ENCODE assay signal across 8 cellular contexts in the genomic region with DNA sequence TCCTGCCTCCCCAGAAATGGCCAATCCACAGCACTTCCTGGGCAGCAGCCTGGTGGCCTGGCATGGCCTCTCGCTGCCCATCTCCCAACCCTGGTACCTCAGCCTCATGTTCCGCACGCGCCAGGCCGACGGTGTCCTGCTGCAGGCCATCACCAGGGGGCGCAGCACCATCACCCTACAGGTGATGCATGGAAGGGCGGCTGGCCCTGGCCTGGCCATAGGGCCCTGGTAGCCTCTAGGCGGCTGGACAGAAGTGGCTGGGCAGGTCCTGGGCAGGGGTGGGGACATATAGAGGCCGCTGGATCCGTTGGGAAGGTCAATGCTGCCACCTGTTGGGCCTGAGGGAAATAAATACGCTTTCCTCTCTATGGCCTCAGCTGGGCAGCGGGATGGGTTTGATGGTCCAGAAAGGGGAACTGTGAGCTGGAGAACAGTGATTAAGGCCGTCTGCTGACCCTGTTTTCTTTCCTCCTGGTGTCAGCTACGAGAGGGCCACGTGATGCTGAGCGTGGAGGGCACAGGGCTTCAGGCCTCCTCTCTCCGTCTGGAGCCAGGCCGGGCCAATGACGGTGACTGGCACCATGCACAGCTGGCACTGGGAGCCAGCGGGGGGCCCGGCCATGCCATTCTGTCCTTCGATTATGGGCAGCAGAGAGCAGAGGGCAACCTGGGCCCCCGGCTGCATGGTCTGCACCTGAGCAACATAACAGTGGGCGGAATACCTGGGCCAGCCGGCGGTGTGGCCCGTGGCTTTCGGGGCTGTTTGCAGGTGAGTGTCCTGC. TPM values are rescaled to one million over a fixed set of nuclear protein-coding genes. Genes with fewer than 3 reads are reported as not detected.
DNase-seq lines count a peak whose midpoint lies in the region; ATAC-seq and TF ChIP-seq lines count a peak whose summit lies in the region.

No MANE protein-coding gene starts in this region.

- no peaks in the 10 kb centered on the region for H3K27me3 Mint-ChIP-seq in H9 (ENCODE audit: low read depth)
- no peaks in the 10 kb centered on the region for H3K27me3 Mint-ChIP-seq in activated CD4-positive, alpha-beta T cell treated with anti-CD3 and anti-CD28 coated beads, Interleukin-2, amount 10 ng/mL, durations not matched to agents 7 days and 5 days

- no peak overlapping the region for H3K18ac ChIP-seq in H9 (ENCODE audit: insufficient read length, low read depth, low read length)

- H3K79me2 ChIP-seq in H9 (ENCODE audit: insufficient read depth, low read length): no peaks in the 10 kb centered on the region

- H3K27ac Mint-ChIP-seq in H9: no peak overlapping the region; a peak in 2 of 7 replicates
- H3K27ac Mint-ChIP-seq in activated CD4-positive, alpha-beta T cell treated with anti-CD3 and anti-CD28 coated beads, Interleukin-2, amount 10 ng/mL, durations not matched to agents 7 days and 5 days: no peak overlapping the region

- H4K8ac ChIP-seq in H9 (replicated peaks; ENCODE audit: insufficient read length, low read depth, low read length): no peak overlapping the region

- no peaks in the 10 kb centered on the region; the same call in 1 of the 2 replicates for H3K4me1 ChIP-seq in H9 (ENCODE audit: insufficient read depth, low read length)
- peaks cover 0 to 8% of the 10 kb centered on the region in 2 donors for H3K4me1 ChIP-seq in left lung

- no peak overlapping the region for H4K5ac ChIP-seq in H9 (ENCODE audit: insufficient read length, low read depth, low read length)

- H2BK15ac ChIP-seq in H9 (ENCODE audit: low read depth, low read length): no peak overlapping the region; the same call in 1 of the 2 replicates

- WGBS in H9 (ENCODE audit: extremely low coverage, insufficient read length, low lambda C conversion rate): no CpG with 5 or more reads among the region's 29 CpGs

- H3K9me3 ChIP-seq in H9 (ENCODE audit: control insufficient read depth, low read depth, low read length) (no peaks in the 10 kb centered on the region), left lung (no peaks in the 10 kb centered on the region)

- no peak overlapping the region for H4K91ac ChIP-seq in H9 (ENCODE audit: insufficient read length, low read depth, low read length)

- no peak overlapping the region for H3K4me2 ChIP-seq in H9 (ENCODE audit: insufficient read depth, insufficient read length, low read length)

- no peaks in the 10 kb centered on the region for H3K23me2 ChIP-seq in H9 (ENCODE audit: insufficient read length, low read depth, low read length, poor library complexity, severe bottlenecking)

- no peak overlapping the region for H2AK5ac ChIP-seq in H9 (ENCODE audit: insufficient read length, low read length)

- H3K27me3 ChIP-seq in H9 (ENCODE audit: insufficient read depth, low read length) (no peaks in the 10 kb centered on the region), left lung (no peaks in the 10 kb centered on the region)

- DNase-seq in Daoy (ENCODE audit: low read depth): peak; percentile 93
- peak; percentile 98 for DNase-seq in H9
- DNase-seq in NCI-H146 treated with DMSO at 0.1 percent for 48 hours (lab: John Stamatoyannopoulos, UW; ENCODE audit: unreplicated experiment): peak; percentile 78
- DNase-seq in activated CD4-positive, alpha-beta T cell treated with anti-CD3 and anti-CD28 coated beads, Interleukin-2, amount 10 ng/mL, durations not matched to agents 7 days and 5 days: peak; percentile 82
- DNase-seq in left lung: peak; percentile 93 to 97
- DNase-seq in stimulated activated CD4-positive, alpha-beta T cell treated with anti-CD3 and anti-CD28 coated beads, TNF-alpha, amount 100 ng/mL, for 1 hour (ENCODE audit: low read depth in 3 of 3, low spot score in 1 of 3): peak; percentile 18 to 77 (median 45)
- no peak for DNase-seq in NCI-H128 (lab: John Stamatoyannopoulos, UW; ENCODE audit: unreplicated experiment)

- H3K4ac ChIP-seq in H9 (ENCODE audit: low read depth, low read length): no peak overlapping the region

- no peak overlapping the region for H3T11ph ChIP-seq in H9 (ENCODE audit: low read length)

- H3K9me3 Mint-ChIP-seq in H9: no peaks in the 10 kb centered on the region; a peak in 1 of 5 replicates
- no peaks in the 10 kb centered on the region for H3K9me3 Mint-ChIP-seq in activated CD4-positive, alpha-beta T cell treated with anti-CD3 and anti-CD28 coated beads, Interleukin-2, amount 10 ng/mL, durations not matched to agents 7 days and 5 days

- peaks cover 10 to 44% (median 30%) of the 10 kb centered on the region in 3 experiments; a peak in 6 of 7 replicates for H3K36me3 Mint-ChIP-seq in H9 (ENCODE audit: insufficient read depth in 1 of 3, low read depth in 3 of 3)
- no peaks in the 10 kb centered on the region for H3K36me3 Mint-ChIP-seq in activated CD4-positive, alpha-beta T cell treated with anti-CD3 and anti-CD28 coated beads, Interleukin-2, amount 10 ng/mL, durations not matched to agents 7 days and 5 days (ENCODE audit: low read depth)

- H3K4me1 Mint-ChIP-seq in H9: peaks cover 18 to 26% of the 10 kb centered on the region in 2 experiments
- peaks cover 3% of the 10 kb centered on the region for H3K4me1 Mint-ChIP-seq in activated CD4-positive, alpha-beta T cell treated with anti-CD3 and anti-CD28 coated beads, Interleukin-2, amount 10 ng/mL, durations not matched to agents 7 days and 5 days

- no peaks in the 10 kb centered on the region for H3K79me1 ChIP-seq in H9 (ENCODE audit: insufficient read depth, low read depth, low read length, poor library complexity, severe bottlenecking)

- intact Hi-C loops in left lung (cut with DNase I): loop anchor here in 1 of 2 donors (5.0 to 10.0 kb wide), 2 partner anchors 144 to 271 kb away; a partner anchor contains a TSS

- no peak overlapping the region for H2BK20ac ChIP-seq in H9 (ENCODE audit: low read depth, low read length, poor library complexity, severe bottlenecking)

- H4K20me1 ChIP-seq in H9 (ENCODE audit: control insufficient read depth, insufficient read depth, insufficient read length): no peaks in the 10 kb centered on the region

- peak overlapping the region in 1 of 2 experiments; percentile 36; a peak in 1 of 5 replicates for H3K4me3 Mint-ChIP-seq in H9
- no peak overlapping the region for H3K4me3 Mint-ChIP-seq in activated CD4-positive, alpha-beta T cell treated with anti-CD3 and anti-CD28 coated beads, Interleukin-2, amount 10 ng/mL, durations not matched to agents 7 days and 5 days

- CTCF ChIA-PET in activated CD4-positive, alpha-beta T cell treated with anti-CD3 and anti-CD28 coated beads, Interleukin-2, amount 10 ng/mL, durations not matched to agents 7 days and 5 days (lab: Charles Lee): interaction anchor here (0.6 to 3.3 kb wide), 16 partner anchors 9 to 277 kb away, joined by 3 to 16 read pairs (median 3); a partner anchor contains a TSS

- ATAC-seq in left lung: peak; percentile 99

- no peak overlapping the region for H2AFZ ChIP-seq in H9 (ENCODE audit: low read length)

- no peaks in the 10 kb centered on the region for H3K36me3 ChIP-seq in left lung

- H3K27ac ChIP-seq in H9 (ENCODE audit: insufficient read length, low read depth, low read length) (no peak overlapping the region), cingulate gyrus (ENCODE audit: low read depth, low read length) (peak overlapping the region; percentile 97), left lung (no peak overlapping the region)

- no peak overlapping the region for H2BK5ac ChIP-seq in H9 (ENCODE audit: insufficient read length, low read length)

- no peak overlapping the region for H3K56ac ChIP-seq in H9 (ENCODE audit: insufficient read length, low read depth, low read length)

- H2BK120ac ChIP-seq in H9 (ENCODE audit: low read depth, low read length, poor library complexity, severe bottlenecking): no peak overlapping the region

- no peak overlapping the region for H3K9ac ChIP-seq in H9 (ENCODE audit: extremely low read depth, insufficient read length, low read length)

- POLR2A ChIA-PET in activated CD4-positive, alpha-beta T cell treated with anti-CD3 and anti-CD28 coated beads, Interleukin-2, amount 10 ng/mL, durations not matched to agents 7 days and 5 days (lab: Charles Lee): no interaction called here

- no peak overlapping the region for H2BK12ac ChIP-seq in H9 (ENCODE audit: insufficient read length, low read depth, low read length)

- H3K4me3 ChIP-seq in left lung: no peak overlapping the region

- no peak overlapping the region for H3K14ac ChIP-seq in H9 (ENCODE audit: insufficient read depth, low read length)

- H3K23ac ChIP-seq in H9 (ENCODE audit: insufficient read length, low read depth, low read length): no peak overlapping the region

- peak; percentile 100 for TF ChIP-seq CTCF in H9 (conservative IDR thresholded peaks at IDR 0.05)
- TF ChIP-seq CTCF in left lung (IDR thresholded peaks at IDR 0.05): peak; percentile 98

RNA-seq across cellular contexts. Expression of a gene that starts 14.4 kb away (rescaled TPM):
- 0.97 and 1.0 TPM in 2 replicates for total RNA-seq in Daoy (2014; rRNA removed; shearing (Covaris generic))
- total RNA-seq in H9 (2021): 26.7 and 29.2 TPM in 2 replicates
- total RNA-seq in activated CD4-positive, alpha-beta T cell treated with anti-CD3 and anti-CD28 coated beads, Interleukin-2, amount 10 ng/mL, durations not matched to agents 7 days and 5 days: 1 to 10 TPM; 5.2 to 5.3 TPM
- total RNA-seq in left lung: 1 to 10 TPM; 5.9 to 8.8 TPM

RNA-seq across cellular contexts. Expression of a gene that starts 19.2 kb away (rescaled TPM):
- 87.5 and 129 TPM in 2 replicates for total RNA-seq in Daoy (2014; rRNA removed; shearing (Covaris generic))
- total RNA-seq in H9 (2021) (60.3 and 63.0 TPM in 2 replicates), left lung (1 to 10 TPM; 4.2 to 7.3 TPM)
- total RNA-seq in activated CD4-positive, alpha-beta T cell treated with anti-CD3 and anti-CD28 coated beads, Interleukin-2, amount 10 ng/mL, durations not matched to agents 7 days and 5 days: 10 to 100 TPM; 32.7 to 34.5 TPM

RNA-seq across cellular contexts. Expression of a gene that starts 43.0 kb away (rescaled TPM):
- total RNA-seq in Daoy (2014; rRNA removed; shearing (Covaris generic)): not detected in 2 replicates
- total RNA-seq in H9 (2021): 0.59 and 1.1 TPM in 2 replicates
- not detected for total RNA-seq in activated CD4-positive, alpha-beta T cell treated with anti-CD3 and anti-CD28 coated beads, Interleukin-2, amount 10 ng/mL, durations not matched to agents 7 days and 5 days
- total RNA-seq in left lung: 10 to 100 TPM in 1 of 2 donors, not detected in 1; 21.4 TPM

RNA-seq across cellular contexts. Expression of a gene that starts 50.1 kb away (rescaled TPM):
- 287 and 323 TPM in 2 replicates for total RNA-seq in Daoy (2014; rRNA removed; shearing (Covaris generic))
- total RNA-seq in H9 (2021): 139 and 144 TPM in 2 replicates
- 100 to 1,000 TPM; 138 to 140 TPM for total RNA-seq in activated CD4-positive, alpha-beta T cell treated with anti-CD3 and anti-CD28 coated beads, Interleukin-2, amount 10 ng/mL, durations not matched to agents 7 days and 5 days
- total RNA-seq in left lung: 100 to 1,000 TPM; 144 to 189 TPM
